8 cellular contexts compared by ENCODE assay signal in genomic region chr5:139648205-139649081, GRCh38. TPM values are rescaled to one million over a fixed set of nuclear protein-coding genes. Genes with fewer than 3 reads are reported as not detected.
DNase-seq lines count a peak whose midpoint lies in the region; ATAC-seq and TF ChIP-seq lines count a peak whose summit lies in the region.

Gene CXXC5 (plus strand): TSS chr5:139648349. CDS start chr5:139680524, 32,175 bp downstream.

- no peaks in the 10 kb centered on the region for H3K27me3 ChIP-seq in layer of hippocampus (ENCODE audit: control insufficient read depth, insufficient read depth, low read length)

- ATAC-seq in HG02571 (IDR thresholded peaks at IDR 0.05; ENCODE audit: unreplicated experiment) = no peak

- TF ChIP-seq CTCF in coronary artery (IDR thresholded peaks at IDR 0.05) = no peak

- DNase-seq in Daoy (ENCODE audit: low read depth) (peak; percentile 94), H4 (ENCODE audit: low spot score) (peak; percentile 62), NCI-H146 (lab: John Stamatoyannopoulos, UW) (peak; percentile 75), UCSD-AML1 (lab: John Stamatoyannopoulos, UW; ENCODE audit: unreplicated experiment) (peak; percentile 85), coronary artery (ENCODE audit: low spot score) (peak; percentile 86)
- DNase-seq in stimulated activated CD4-positive, alpha-beta T cell treated with anti-CD3 and anti-CD28 coated beads, Interleukin-1b, Interleukin-23, amount 100 ng/mL, for 48 hours = peak; percentile 47

- peak within 1 kb of the TSS; percentile 97 for H3K4me3 ChIP-seq in coronary artery

- peak within 1 kb of the TSS; percentile 81 to 94 for H3K27ac ChIP-seq in coronary artery
- H3K27ac ChIP-seq in layer of hippocampus (ENCODE audit: low read depth, low read length) = peak within 1 kb of the TSS; percentile 96

RNA-seq across cellular contexts. Expression of gene CXXC5, which starts in this region (rescaled TPM):
- 199 and 205 TPM in 2 replicates for total RNA-seq in Daoy (2014; rRNA removed; shearing (Covaris generic))
- 46.9 and 55.1 TPM in 2 replicates for total RNA-seq in H4 (2014; rRNA removed; shearing (Covaris generic))
